In genomic region chr2:99399063-99399462, GRCh38 we compare ENCODE assay signal across 1 cellular context.
TF ChIP-seq lines count a peak whose summit lies in the region.

No MANE protein-coding gene starts in this region.

TF ChIP-seq in H1, 55 proteins besides CTCF, POLR2A, EP300 and RAD21:
- TF ChIP-seq USF2 (IDR thresholded peaks at IDR 0.05; ENCODE audit: low read length), result no peak
- TF ChIP-seq POLR2AphosphoS5 (IDR thresholded peaks at IDR 0.05; ENCODE audit: low read depth, low read length), result 0 out of 2 replicates have a peak, but pooled peaks have one; percentile 13
- no peak for TF ChIP-seq PHF8 (conservative IDR thresholded peaks at IDR 0.05; ENCODE audit: low read depth, low read length)
